ENCODE assay signal across 8 cellular contexts in the genomic region with DNA sequence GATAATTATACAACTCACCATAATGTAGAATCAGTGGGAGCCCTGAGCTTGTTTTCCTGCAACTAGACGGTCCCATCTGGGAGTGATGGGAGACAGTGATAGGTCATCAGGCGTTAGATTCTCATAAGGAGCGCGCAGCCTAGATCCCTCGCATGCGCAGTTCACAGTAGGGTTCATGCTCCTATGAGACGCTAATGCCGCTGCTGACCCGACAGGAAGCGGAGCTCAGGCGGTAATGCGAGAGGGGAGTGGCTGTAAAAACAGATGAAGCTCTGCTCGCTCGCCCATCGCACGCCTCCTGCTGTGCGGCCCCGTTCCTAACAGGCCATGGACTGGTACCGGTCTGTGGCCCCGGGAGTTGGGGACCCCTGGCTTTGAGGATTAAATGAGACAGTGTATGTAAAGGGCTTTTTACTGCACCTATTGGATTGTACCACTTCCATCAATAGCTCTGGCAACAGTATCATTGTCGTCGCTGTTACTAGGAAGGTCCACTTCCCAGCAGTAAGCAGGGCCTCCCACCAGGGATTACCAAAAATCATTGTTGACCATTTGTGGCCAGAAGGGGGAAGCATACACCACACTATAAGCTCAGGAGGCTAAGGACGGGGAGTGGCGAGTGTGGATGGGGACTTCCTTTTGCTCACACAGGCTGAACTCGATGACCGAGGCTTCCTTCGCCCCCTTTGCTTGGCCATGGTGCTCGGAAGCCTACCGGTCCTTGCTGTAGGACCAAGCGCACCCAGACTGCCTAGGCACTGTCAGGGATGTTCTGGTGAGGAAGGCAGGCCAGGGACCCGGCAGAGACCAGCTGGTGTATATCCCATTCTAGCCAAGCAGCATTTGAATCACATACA. TPM values are rescaled to one million over a fixed set of nuclear protein-coding genes. Genes with fewer than 3 reads are reported as not detected.
DNase-seq lines count a peak whose midpoint lies in the region; ATAC-seq and TF ChIP-seq lines count a peak whose summit lies in the region.

No MANE protein-coding gene starts in this region.

- H3K9me3 ChIP-seq in HCT116 (ENCODE audit: control insufficient read depth in 1 of 2, insufficient read depth in 1 of 2, low read depth in 1 of 2, low read length in 2 of 2) (no peaks in the 10 kb centered on the region), MM.1S (replicated peaks; ENCODE audit: insufficient read depth, low read length) (no peaks in the 10 kb centered on the region)

- peak overlapping the region; percentile 32 to 48 for H3K4me3 ChIP-seq in HCT116 (replicated peaks in 1 of 2; ENCODE audit: low read depth in 1 of 2, low read length in 2 of 2)
- peak overlapping the region; percentile 60 for H3K4me3 ChIP-seq in MM.1S (ENCODE audit: low read length)

- H3K27me3 ChIP-seq in HCT116 (ENCODE audit: insufficient read depth, low read length) (no peaks in the 10 kb centered on the region), MM.1S (replicated peaks; ENCODE audit: insufficient read depth, low read length) (no peaks in the 10 kb centered on the region)

- no TSS peak for BruUV-seq in HCT116 (replicated peaks; lab: Mats Ljungman, UMichigan)

- H3K27ac Mint-ChIP-seq in activated naive CD4-positive, alpha-beta T cell treated with anti-CD3 and anti-CD28 coated beads, Interleukin-2, amount 50 U/mL, for 24 hours, result peak overlapping the region; percentile 85

- H3K79me2 ChIP-seq in HCT116 (ENCODE audit: insufficient read depth, low read length), result no peaks in the 10 kb centered on the region
- H3K79me2 ChIP-seq in MM.1S (ENCODE audit: low read length), result no peaks in the 10 kb centered on the region

- TF ChIP-seq CTCF in HCT116 (IDR thresholded peaks at IDR 0.05 in 2 of 3, conservative IDR thresholded peaks at IDR 0.05 in 1 of 3; ENCODE audit: borderline replicate concordance in 1 of 3, insufficient read depth in 1 of 3, low read depth in 2 of 3, low read length in 2 of 3) (peak; percentile 66 to 98 (median 80)), MM.1S (IDR thresholded peaks at IDR 0.05; ENCODE audit: low read length) (peak; percentile 91), omental fat pad (IDR thresholded peaks at IDR 0.05) (peak in 1 of 3 donors; percentile 73)

- DNase-seq in GF-D8 (lab: John Stamatoyannopoulos, UW), result peak; percentile 19
- peak; percentile 91 for DNase-seq in HCT116 (ENCODE audit: low read depth, low spot score)
- peak; percentile 98 for DNase-seq in MM.1S
- DNase-seq in SK-N-DZ (ENCODE audit: low spot score), result peak; percentile 97
- DNase-seq in glomerular visceral epithelial cell (ENCODE audit: extremely low spot score), result peak; percentile 90
- DNase-seq in omental fat pad (ENCODE audit: low spot score), result peak; percentile 65

- no peaks in the 10 kb centered on the region for H3K36me3 Mint-ChIP-seq in activated naive CD4-positive, alpha-beta T cell treated with anti-CD3 and anti-CD28 coated beads, Interleukin-2, amount 50 U/mL, for 24 hours

- no peaks in the 10 kb centered on the region for H3K9me3 Mint-ChIP-seq in activated naive CD4-positive, alpha-beta T cell treated with anti-CD3 and anti-CD28 coated beads, Interleukin-2, amount 50 U/mL, for 24 hours

- TF ChIP-seq POLR2A in HCT116 (IDR thresholded peaks at IDR 0.05; ENCODE audit: borderline replicate concordance, extremely low read depth, insufficient read depth, insufficient read length), result peak; percentile 31

- CTCF ChIA-PET in HCT116 (lab: Charles Lee), result interaction anchor here (0.6 to 2.9 kb wide), 27 partner anchors 10 to 1351 kb away, joined by 3 to 110 read pairs (median 5); partner anchors contain the start of genes AKR1B15, BPGM and CHCHD3

- peak overlapping the region; percentile 92 for H2AFZ ChIP-seq in HCT116 (ENCODE audit: low read depth, low read length, poor library complexity, severe bottlenecking)
- H2AFZ ChIP-seq in MM.1S (ENCODE audit: low read length), result peak overlapping the region; percentile 94

- H3K4me1 ChIP-seq in HCT116 (ENCODE audit: control insufficient read depth in 1 of 2, insufficient read depth in 2 of 2, low read length in 2 of 2), result peaks cover 6 to 16% of the 10 kb centered on the region in 2 experiments; a peak in 3 of 4 replicates
- H3K4me1 ChIP-seq in MM.1S (ENCODE audit: low read length), result peaks cover 26% of the 10 kb centered on the region

- H3K9me2 ChIP-seq in HCT116 (ENCODE audit: insufficient read depth) (no peaks in the 10 kb centered on the region; the same call in 1 of the 2 replicates), MM.1S (replicated peaks; ENCODE audit: insufficient read depth, low read length) (no peaks in the 10 kb centered on the region)

- intact Hi-C loops in HCT116 (cut with micrococcal nuclease), result loop anchor here (1.0 to 10.0 kb wide), 4 partner anchors 81 to 512 kb away; no protein-coding TSS in a partner anchor

- peak; percentile 98 for TF ChIP-seq RAD21 in HCT116 (IDR thresholded peaks at IDR 0.05; ENCODE audit: low read depth)

- H4K20me1 ChIP-seq in HCT116 (ENCODE audit: insufficient read depth), result no peaks in the 10 kb centered on the region
- no peaks in the 10 kb centered on the region for H4K20me1 ChIP-seq in MM.1S (ENCODE audit: insufficient read depth, low read length)

- peaks cover 13% of the 10 kb centered on the region for H3K4me1 Mint-ChIP-seq in activated naive CD4-positive, alpha-beta T cell treated with anti-CD3 and anti-CD28 coated beads, Interleukin-2, amount 50 U/mL, for 24 hours

- peak overlapping the region; percentile 87 for H3K4me3 Mint-ChIP-seq in activated naive CD4-positive, alpha-beta T cell treated with anti-CD3 and anti-CD28 coated beads, Interleukin-2, amount 50 U/mL, for 24 hours

- H3K9ac ChIP-seq in HCT116 (ENCODE audit: low read length) (peak overlapping the region; percentile 26), MM.1S (ENCODE audit: low read length) (peak overlapping the region; percentile 35; the same call in 1 of the 2 replicates)

- RAD21 ChIA-PET in HCT116 (lab: Charles Lee; ENCODE audit: low non-redundant PET in 1 of 2, low total read pairs in 2 of 2, uncharacterized antibody in 2 of 2, unreplicated experiment in 2 of 2), result interaction anchor here (0.6 to 2.3 kb wide), 15 partner anchors 10 to 175 kb away, joined by 3 to 18 read pairs (median 4); no protein-coding TSS in a partner anchor

- peaks cover 13% of the 10 kb centered on the region; the same call in 1 of the 2 replicates for H3F3A ChIP-seq in MM.1S (ENCODE audit: insufficient read depth, low read length)

- H3K4me2 ChIP-seq in HCT116 (ENCODE audit: low read length), result peak overlapping the region; percentile 72
- H3K4me2 ChIP-seq in MM.1S (ENCODE audit: low read depth, low read length), result peak overlapping the region; percentile 95

- peak overlapping the region; percentile 44 for H3K27ac ChIP-seq in HCT116 (ENCODE audit: low read depth, low read length)
- H3K27ac ChIP-seq in MM.1S (ENCODE audit: low read length), result peak overlapping the region; percentile 50; the same call in 1 of the 2 replicates
- H3K27ac ChIP-seq in temporal lobe (ENCODE audit: low read depth, low read length), result peak overlapping the region; percentile 45

- H3K36me3 ChIP-seq in HCT116 (ENCODE audit: control insufficient read depth in 1 of 2, insufficient read depth in 2 of 2, low read length in 2 of 2) (no peaks in the 10 kb centered on the region), MM.1S (replicated peaks; ENCODE audit: insufficient read depth, low read length) (no peaks in the 10 kb centered on the region)

- peak; percentile 95 for ATAC-seq in HCT116
- peak; percentile 97 for ATAC-seq in omental fat pad (ENCODE audit: low FRiP score)

- H3K27me3 Mint-ChIP-seq in activated naive CD4-positive, alpha-beta T cell treated with anti-CD3 and anti-CD28 coated beads, Interleukin-2, amount 50 U/mL, for 24 hours, result no peaks in the 10 kb centered on the region

- POLR2A ChIA-PET in HCT116 (lab: Charles Lee), result interaction anchor here (1.0 to 1.6 kb wide), 6 partner anchors 48 to 175 kb away, joined by 4 to 9 read pairs (median 5); no protein-coding TSS in a partner anchor

TF ChIP-seq in HCT116, 20 proteins besides CTCF, POLR2A, EP300 and RAD21 (continues in another document):
- TF ChIP-seq YY1 (IDR thresholded peaks at IDR 0.05; ENCODE audit: extremely low read depth, insufficient replicate concordance, low read depth, low read length) (peak; percentile 19), SRF (IDR thresholded peaks at IDR 0.05; ENCODE audit: low read depth) (no peak), ELF1 (IDR thresholded peaks at IDR 0.05; ENCODE audit: borderline replicate concordance, low read depth) (no peak), MAX (IDR thresholded peaks at IDR 0.05) (peak; percentile 59), JUND (IDR thresholded peaks at IDR 0.05) (no peak), POLR2AphosphoS5 (IDR thresholded peaks at IDR 0.05; ENCODE audit: low read depth, low read length) (peak; percentile 35; the same call in 1 of the 2 replicates), CEBPB (IDR thresholded peaks at IDR 0.05; ENCODE audit: low read depth) (no peak), EGR1 (IDR thresholded peaks at IDR 0.05; ENCODE audit: low read depth) (no peak), CBX3 (IDR thresholded peaks at IDR 0.05; ENCODE audit: low read depth) (peak; percentile 39; the same call in 1 of the 2 replicates), ZNF274 (IDR thresholded peaks at IDR 0.05; ENCODE audit: low read depth, low read length) (no peak), SIN3A (IDR thresholded peaks at IDR 0.05; ENCODE audit: low read depth) (no peak)
- TF ChIP-seq, protein P1, sequence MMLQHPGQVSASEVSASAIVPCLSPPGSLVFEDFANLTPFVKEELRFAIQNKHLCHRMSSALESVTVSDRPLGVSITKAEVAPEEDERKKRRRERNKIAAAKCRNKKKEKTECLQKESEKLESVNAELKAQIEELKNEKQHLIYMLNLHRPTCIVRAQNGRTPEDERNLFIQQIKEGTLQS (IDR thresholded peaks at IDR 0.05), result no peak

RNA-seq across cellular contexts. Expression of gene AKR1B1, which starts 26.4 kb away (rescaled TPM):
- total RNA-seq in HCT116 (2021; ENCODE audit: unreplicated experiment), result 56.8 TPM
- polyA plus RNA-seq in HCT116 (2012), result 51.7 and 58.6 TPM in 2 replicates
- polyA plus RNA-seq in SK-N-DZ (2014; cell fraction: cytosol; rRNA removed), result 263 and 296 TPM in 2 replicates
- 242 and 262 TPM in 2 replicates for polyA plus RNA-seq in SK-N-DZ (2014; cell fraction: nucleus; rRNA removed)
- total RNA-seq in omental fat pad, result 100 to 1,000 TPM in 3 of 4 donors, 10 to 100 TPM in 1; 66.0 to 110 (median 104) TPM
- 44.7 TPM for total RNA-seq in temporal lobe

Comparison
In these comparisons a context has a peak if more than half of its experiments do, and no peak if none do; other contexts are left out.
1. Peak in every context shown above with its lines: DNase-seq, ATAC-seq, H3K4me3 ChIP-seq and H3K27ac ChIP-seq.
2. DNase-seq: peak in every context shown above with its lines; median percentile 98 in MM.1S; 97 in SK-N-DZ; 91 in HCT116; 90 in glomerular visceral epithelial cell; 65 in omental fat pad; 19 in GF-D8.